Comparison of ENCODE assay signal across 14 cellular contexts in genomic region chr16:30139895-30140481, GRCh38. TPM values are rescaled to one million over a fixed set of nuclear protein-coding genes. Genes with fewer than 3 reads are reported as not detected.
DNase-seq lines count a peak whose midpoint lies in the region; ATAC-seq, FAIRE-seq and TF ChIP-seq lines count a peak whose summit lies in the region.
"Had no signal": no experiment of that assay in that cellular context is flagged by ENCODE, and none has a peak within 500 bp of the region (broad histone marks: within the 10 kb centered on the region; RNA-seq: fewer than 3 reads in every experiment).

No MANE protein-coding gene starts in this region.

- no peaks in the 10 kb centered on the region for H3K9me3 ChIP-seq in CD8-positive, alpha-beta T cell (ENCODE audit: low read length)
- H3K9me3 ChIP-seq in ascending aorta, result no peaks in the 10 kb centered on the region
- H3K9me3 ChIP-seq in esophagus squamous epithelium, result no peaks in the 10 kb centered on the region

- peaks cover 19% of the 10 kb centered on the region for H3K4me1 Mint-ChIP-seq in CD8-positive, alpha-beta T cell (ENCODE audit: low read depth)

- no peak for FAIRE-seq in GM12892 (lab: Jason Lieb, UNC)
- FAIRE-seq: GM18507 had no signal

- H3K4me3 Mint-ChIP-seq in CD8-positive, alpha-beta T cell, result peak overlapping the region; percentile 3

- 55 to 66% methylated on average over 6 of the region's 6 CpGs for WGBS in esophagus squamous epithelium, 2 donors

- no peak for TF ChIP-seq POLR2A in GM12892 (IDR thresholded peaks at IDR 0.05; ENCODE audit: low read depth, low read length)
- TF ChIP-seq POLR2A in esophagus squamous epithelium (IDR thresholded peaks at IDR 0.05), result no peak

- TF ChIP-seq CTCF in CD8-positive, alpha-beta T cell (IDR thresholded peaks at IDR 0.05), result no peak
- TF ChIP-seq CTCF in ascending aorta (IDR thresholded peaks at IDR 0.05) (no peak), esophagus squamous epithelium (IDR thresholded peaks at IDR 0.05) (no peak)

- no peak for DNase-seq in CD8-positive, alpha-beta T cell
- peak; percentile 46 for DNase-seq in KBM-7
- peak; percentile 40 to 57 for DNase-seq in SHP77 (lab: John Stamatoyannopoulos, UW)
- DNase-seq in left colon, result peak in 1 of 2 donors; percentile 32
- DNase-seq in NK-92 treated with Interleukin-12 subunit alpha and Interleukin-12 subunit beta, amount 100 ng/mL, for 24 hours (lab: John Stamatoyannopoulos, UW), result no peak
- no peak for DNase-seq in GM12892 (ENCODE audit: insufficient read length)
- DNase-seq in ascending aorta (ENCODE audit: low spot score in 2 of 2), result no peak
- no peak for DNase-seq in esophagus squamous epithelium (lab: John Stamatoyannopoulos, UW)
- DNase-seq: NCI-H187, occipital lobe had no signal

- intact Hi-C loops in CD8-positive, alpha-beta T cell (cut with DNase I, micrococcal nuclease), result loop anchor here (5.0 kb wide), 2 partner anchors 48 to 272 kb away; partner anchors contain the start of gene TBX6 (in 1 of the 2)
- intact Hi-C loops in left colon (cut with DNase I, micrococcal nuclease) (no loop called here), ascending aorta (cut with DNase I) (no loop called here), esophagus squamous epithelium (cut with DNase I) (no loop called here)

- H3K4me3 ChIP-seq in CD8-positive, alpha-beta T cell (ENCODE audit: low read depth, low read length), result no peak overlapping the region
- H3K4me3 ChIP-seq in ascending aorta (no peak overlapping the region), esophagus squamous epithelium (no peak overlapping the region)
- H3K4me3 ChIP-seq: coronary artery had no signal

- no peak overlapping the region for H3K27ac ChIP-seq in CD8-positive, alpha-beta T cell (ENCODE audit: low read depth, low read length)
- H3K27ac ChIP-seq in ascending aorta, result no peak overlapping the region
- H3K27ac ChIP-seq in esophagus squamous epithelium, result no peak overlapping the region
- H3K27ac ChIP-seq: coronary artery, VCaP had no signal

- in situ Hi-C loops in KBM-7 (cut with MboI; ENCODE audit: low pct_unique_long_range_greater_than_20kb, low sequenced_read_pairs), result no loop called here

- no peaks in the 10 kb centered on the region for H3K36me3 ChIP-seq in CD8-positive, alpha-beta T cell (ENCODE audit: insufficient read depth, low read length)
- H3K36me3 ChIP-seq in ascending aorta, result no peaks in the 10 kb centered on the region
- no peaks in the 10 kb centered on the region for H3K36me3 ChIP-seq in esophagus squamous epithelium

- no peaks in the 10 kb centered on the region for H3K27me3 Mint-ChIP-seq in CD8-positive, alpha-beta T cell (ENCODE audit: low read depth)

- ATAC-seq in CD8-positive, alpha-beta T cell, result no peak
- peak; percentile 97 for ATAC-seq in left colon

- no peaks in the 10 kb centered on the region for H3K9me3 Mint-ChIP-seq in CD8-positive, alpha-beta T cell

- peak overlapping the region; percentile 25 for H3K27ac Mint-ChIP-seq in CD8-positive, alpha-beta T cell

- CTCF ChIA-PET in CD8-positive, alpha-beta T cell (lab: Charles Lee), result interaction anchor here (1.1 to 1.5 kb wide), 2 partner anchors 42 to 47 kb away, joined by 3 to 5 read pairs; no protein-coding TSS in a partner anchor

- POLR2A ChIA-PET in CD8-positive, alpha-beta T cell (lab: Charles Lee), result interaction anchor here (0.5 to 1.5 kb wide), 6 partner anchors 17 to 283 kb away, joined by 3 to 7 read pairs (median 3); partner anchors contain the start of genes CORO1A and MAPK3

- no peaks in the 10 kb centered on the region for H3K27me3 ChIP-seq in CD8-positive, alpha-beta T cell (ENCODE audit: insufficient read depth, low read length)
- H3K27me3 ChIP-seq in ascending aorta (no peaks in the 10 kb centered on the region), esophagus squamous epithelium (no peaks in the 10 kb centered on the region)

- H3K36me3 Mint-ChIP-seq in CD8-positive, alpha-beta T cell, result no peaks in the 10 kb centered on the region

- peaks cover 24% of the 10 kb centered on the region for H3K4me1 ChIP-seq in CD8-positive, alpha-beta T cell (ENCODE audit: insufficient read depth, low read length)
- H3K4me1 ChIP-seq in ascending aorta (no peaks in the 10 kb centered on the region), esophagus squamous epithelium (no peaks in the 10 kb centered on the region)

RNA-seq across cellular contexts. Expression of gene MAPK3, which starts 17.0 kb away (rescaled TPM):
- total RNA-seq in CD8-positive, alpha-beta T cell, result 10 to 100 TPM; 33.4 to 39.4 TPM
- total RNA-seq in left colon (100 to 1,000 TPM; 354 to 370 TPM), ascending aorta (115 TPM), esophagus squamous epithelium (10 to 100 TPM; 45.7 to 86.9 (median 60.8) TPM)
- polyA plus RNA-seq in GM12892 (2012; ENCODE audit: missing spikeins), result 32.3 TPM

RNA-seq across cellular contexts. Expression of gene GDPD3, which starts 26.7 kb away (rescaled TPM):
- total RNA-seq in CD8-positive, alpha-beta T cell, result 1 to 10 TPM; 2.9 to 3.6 TPM
- total RNA-seq in left colon (10 to 100 TPM; 62.3 to 88.7 TPM), ascending aorta (0.53 TPM), esophagus squamous epithelium (10 to 100 TPM; 13.4 to 41.2 (median 28.1) TPM)
- polyA plus RNA-seq in GM12892 (2012; ENCODE audit: missing spikeins), result 3.9 TPM

RNA-seq across cellular contexts. Expression of gene CORO1A, which starts 43.4 kb away (rescaled TPM):
- 100 to 1,000 TPM; 352 to 364 TPM for total RNA-seq in CD8-positive, alpha-beta T cell
- total RNA-seq in left colon (10 to 100 TPM in 1 of 2 donors, 1 to 10 TPM in 1; 7.6 to 24.5 TPM), ascending aorta (69.4 TPM), esophagus squamous epithelium (10 to 100 TPM in 3 of 4 donors, 1 to 10 TPM in 1; 9.5 to 29.1 (median 23.2) TPM)
- polyA plus RNA-seq in GM12892 (2012; ENCODE audit: missing spikeins), result 567 TPM

RNA-seq across cellular contexts. Expression of gene YPEL3, which starts 44.0 kb away (rescaled TPM):
- total RNA-seq in CD8-positive, alpha-beta T cell, result 100 to 1,000 TPM; 107 to 113 TPM
- total RNA-seq in left colon (10 to 100 TPM; 30.5 to 58.2 TPM), ascending aorta (98.6 TPM), esophagus squamous epithelium (100 to 1,000 TPM in 1 of 4 donors, 10 to 100 TPM in 3; 26.4 to 131 (median 63.0) TPM)
- 17.9 TPM for polyA plus RNA-seq in GM12892 (2012; ENCODE audit: missing spikeins)

RNA-seq across cellular contexts. Expression of gene TBX6, which starts 48.3 kb away (rescaled TPM):
- total RNA-seq in CD8-positive, alpha-beta T cell, result under 1 TPM; 0.16 to 0.22 TPM
- total RNA-seq in left colon (1 to 10 TPM in 1 of 2 donors, under 1 TPM in 1; 0.92 to 1.1 TPM), ascending aorta (0.75 TPM), esophagus squamous epithelium (1 to 10 TPM; 1.9 to 6.2 (median 4.7) TPM)
- polyA plus RNA-seq in GM12892 (2012; ENCODE audit: missing spikeins), result 0.47 TPM
- total RNA-seq: Daoy had no signal

Comparison
In these comparisons a context has a peak if more than half of its experiments do, and no peak if none do; other contexts are left out.
1. DNase-seq: peak in KBM-7 (single experiment) and SHP77 (2 of 2); none in CD8-positive, alpha-beta T cell (0 of 7), NK-92 treated with Interleukin-12 subunit alpha and Interleukin-12 subunit beta, amount 100 ng/mL, for 24 hours (single experiment), GM12892 (single experiment), ascending aorta (0 of 2) and esophagus squamous epithelium (single experiment).
2. intact Hi-C loops: an anchor here in CD8-positive, alpha-beta T cell (5.0 kb wide); none called in left colon, ascending aorta and esophagus squamous epithelium.